In genomic region chr7:155785536-155785935, GRCh38 we compare ENCODE assay signal across 1 cellular context.
TF ChIP-seq lines count a peak whose summit lies in the region.

No MANE protein-coding gene starts in this region.

TF ChIP-seq in IMR-90, 13 proteins besides CTCF, POLR2A, EP300 and RAD21:
- TF ChIP-seq RFX5 (IDR thresholded peaks at IDR 0.05; ENCODE audit: low read depth, low read length) (no peak), USF2 (IDR thresholded peaks at IDR 0.05; ENCODE audit: low read depth, low read length) (peak; percentile 65)
